ENCODE assay signal across 1 cellular context in the genomic region with DNA sequence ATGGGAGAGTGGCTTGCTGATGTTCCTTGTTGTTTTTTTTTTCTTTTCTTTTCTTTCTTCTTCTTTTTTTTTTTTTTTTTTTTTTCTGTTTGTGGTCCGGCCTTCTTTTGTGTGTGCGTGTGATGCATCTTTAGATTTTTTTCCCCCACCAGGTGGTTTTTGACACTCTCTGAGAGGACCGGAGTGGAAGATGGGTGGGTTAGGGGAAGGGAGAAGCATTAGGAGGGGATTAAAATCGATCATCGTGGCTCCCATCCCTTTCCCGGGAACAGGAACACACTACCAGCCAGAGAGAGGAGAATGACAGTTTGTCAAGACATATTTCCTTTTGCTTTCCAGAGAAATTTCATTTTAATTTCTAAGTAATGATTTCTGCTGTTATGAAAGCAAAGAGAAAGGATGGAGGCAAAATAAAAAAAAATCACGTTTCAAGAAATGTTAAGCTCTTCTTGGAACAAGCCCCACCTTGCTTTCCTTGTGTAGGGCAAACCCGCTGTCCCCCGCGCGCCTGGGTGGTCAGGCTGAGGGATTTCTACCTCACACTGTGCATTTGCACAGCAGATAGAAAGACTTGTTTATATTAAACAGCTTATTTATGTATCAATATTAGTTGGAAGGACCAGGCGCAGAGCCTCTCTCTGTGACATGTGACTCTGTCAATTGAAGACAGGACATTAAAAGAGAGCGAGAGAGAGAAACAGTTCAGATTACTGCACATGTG.
TF ChIP-seq lines count a peak whose summit lies in the region.

No MANE protein-coding gene starts in this region.

TF ChIP-seq in WTC11, 78 proteins besides CTCF, POLR2A, EP300 and RAD21 (continued from another document):
- TF ChIP-seq, protein P1, sequence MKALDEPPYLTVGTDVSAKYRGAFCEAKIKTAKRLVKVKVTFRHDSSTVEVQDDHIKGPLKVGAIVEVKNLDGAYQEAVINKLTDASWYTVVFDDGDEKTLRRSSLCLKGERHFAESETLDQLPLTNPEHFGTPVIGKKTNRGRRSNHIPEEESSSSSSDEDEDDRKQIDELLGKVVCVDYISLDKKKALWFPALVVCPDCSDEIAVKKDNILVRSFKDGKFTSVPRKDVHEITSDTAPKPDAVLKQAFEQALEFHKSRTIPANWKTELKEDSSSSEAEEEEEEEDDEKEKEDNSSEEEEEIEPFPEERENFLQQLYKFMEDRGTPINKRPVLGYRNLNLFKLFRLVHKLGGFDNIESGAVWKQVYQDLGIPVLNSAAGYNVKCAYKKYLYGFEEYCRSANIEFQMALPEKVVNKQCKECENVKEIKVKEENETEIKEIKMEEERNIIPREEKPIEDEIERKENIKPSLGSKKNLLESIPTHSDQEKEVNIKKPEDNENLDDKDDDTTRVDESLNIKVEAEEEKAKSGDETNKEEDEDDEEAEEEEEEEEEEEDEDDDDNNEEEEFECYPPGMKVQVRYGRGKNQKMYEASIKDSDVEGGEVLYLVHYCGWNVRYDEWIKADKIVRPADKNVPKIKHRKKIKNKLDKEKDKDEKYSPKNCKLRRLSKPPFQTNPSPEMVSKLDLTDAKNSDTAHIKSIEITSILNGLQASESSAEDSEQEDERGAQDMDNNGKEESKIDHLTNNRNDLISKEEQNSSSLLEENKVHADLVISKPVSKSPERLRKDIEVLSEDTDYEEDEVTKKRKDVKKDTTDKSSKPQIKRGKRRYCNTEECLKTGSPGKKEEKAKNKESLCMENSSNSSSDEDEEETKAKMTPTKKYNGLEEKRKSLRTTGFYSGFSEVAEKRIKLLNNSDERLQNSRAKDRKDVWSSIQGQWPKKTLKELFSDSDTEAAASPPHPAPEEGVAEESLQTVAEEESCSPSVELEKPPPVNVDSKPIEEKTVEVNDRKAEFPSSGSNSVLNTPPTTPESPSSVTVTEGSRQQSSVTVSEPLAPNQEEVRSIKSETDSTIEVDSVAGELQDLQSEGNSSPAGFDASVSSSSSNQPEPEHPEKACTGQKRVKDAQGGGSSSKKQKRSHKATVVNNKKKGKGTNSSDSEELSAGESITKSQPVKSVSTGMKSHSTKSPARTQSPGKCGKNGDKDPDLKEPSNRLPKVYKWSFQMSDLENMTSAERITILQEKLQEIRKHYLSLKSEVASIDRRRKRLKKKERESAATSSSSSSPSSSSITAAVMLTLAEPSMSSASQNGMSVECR (CRISPR knock-in tag; IDR thresholded peaks at IDR 0.05; ENCODE audit: borderline replicate concordance) = no peak
- TF ChIP-seq SMAD3 (CRISPR knock-in tag; IDR thresholded peaks at IDR 0.05; ENCODE audit: borderline replicate concordance) = no peak
- TF ChIP-seq, protein P2, sequence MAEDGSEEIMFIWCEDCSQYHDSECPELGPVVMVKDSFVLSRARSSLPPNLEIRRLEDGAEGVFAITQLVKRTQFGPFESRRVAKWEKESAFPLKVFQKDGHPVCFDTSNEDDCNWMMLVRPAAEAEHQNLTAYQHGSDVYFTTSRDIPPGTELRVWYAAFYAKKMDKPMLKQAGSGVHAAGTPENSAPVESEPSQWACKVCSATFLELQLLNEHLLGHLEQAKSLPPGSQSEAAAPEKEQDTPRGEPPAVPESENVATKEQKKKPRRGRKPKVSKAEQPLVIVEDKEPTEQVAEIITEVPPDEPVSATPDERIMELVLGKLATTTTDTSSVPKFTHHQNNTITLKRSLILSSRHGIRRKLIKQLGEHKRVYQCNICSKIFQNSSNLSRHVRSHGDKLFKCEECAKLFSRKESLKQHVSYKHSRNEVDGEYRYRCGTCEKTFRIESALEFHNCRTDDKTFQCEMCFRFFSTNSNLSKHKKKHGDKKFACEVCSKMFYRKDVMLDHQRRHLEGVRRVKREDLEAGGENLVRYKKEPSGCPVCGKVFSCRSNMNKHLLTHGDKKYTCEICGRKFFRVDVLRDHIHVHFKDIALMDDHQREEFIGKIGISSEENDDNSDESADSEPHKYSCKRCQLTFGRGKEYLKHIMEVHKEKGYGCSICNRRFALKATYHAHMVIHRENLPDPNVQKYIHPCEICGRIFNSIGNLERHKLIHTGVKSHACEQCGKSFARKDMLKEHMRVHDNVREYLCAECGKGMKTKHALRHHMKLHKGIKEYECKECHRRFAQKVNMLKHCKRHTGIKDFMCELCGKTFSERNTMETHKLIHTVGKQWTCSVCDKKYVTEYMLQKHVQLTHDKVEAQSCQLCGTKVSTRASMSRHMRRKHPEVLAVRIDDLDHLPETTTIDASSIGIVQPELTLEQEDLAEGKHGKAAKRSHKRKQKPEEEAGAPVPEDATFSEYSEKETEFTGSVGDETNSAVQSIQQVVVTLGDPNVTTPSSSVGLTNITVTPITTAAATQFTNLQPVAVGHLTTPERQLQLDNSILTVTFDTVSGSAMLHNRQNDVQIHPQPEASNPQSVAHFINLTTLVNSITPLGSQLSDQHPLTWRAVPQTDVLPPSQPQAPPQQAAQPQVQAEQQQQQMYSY (CRISPR knock-in tag; IDR thresholded peaks at IDR 0.05) = no peak
- no peak for TF ChIP-seq ATF1 (CRISPR knock-in tag; IDR thresholded peaks at IDR 0.05)
- TF ChIP-seq, protein P3, sequence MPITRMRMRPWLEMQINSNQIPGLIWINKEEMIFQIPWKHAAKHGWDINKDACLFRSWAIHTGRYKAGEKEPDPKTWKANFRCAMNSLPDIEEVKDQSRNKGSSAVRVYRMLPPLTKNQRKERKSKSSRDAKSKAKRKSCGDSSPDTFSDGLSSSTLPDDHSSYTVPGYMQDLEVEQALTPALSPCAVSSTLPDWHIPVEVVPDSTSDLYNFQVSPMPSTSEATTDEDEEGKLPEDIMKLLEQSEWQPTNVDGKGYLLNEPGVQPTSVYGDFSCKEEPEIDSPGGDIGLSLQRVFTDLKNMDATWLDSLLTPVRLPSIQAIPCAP (CRISPR knock-in tag; IDR thresholded peaks at IDR 0.05) = no peak
- TF ChIP-seq, protein P4, sequence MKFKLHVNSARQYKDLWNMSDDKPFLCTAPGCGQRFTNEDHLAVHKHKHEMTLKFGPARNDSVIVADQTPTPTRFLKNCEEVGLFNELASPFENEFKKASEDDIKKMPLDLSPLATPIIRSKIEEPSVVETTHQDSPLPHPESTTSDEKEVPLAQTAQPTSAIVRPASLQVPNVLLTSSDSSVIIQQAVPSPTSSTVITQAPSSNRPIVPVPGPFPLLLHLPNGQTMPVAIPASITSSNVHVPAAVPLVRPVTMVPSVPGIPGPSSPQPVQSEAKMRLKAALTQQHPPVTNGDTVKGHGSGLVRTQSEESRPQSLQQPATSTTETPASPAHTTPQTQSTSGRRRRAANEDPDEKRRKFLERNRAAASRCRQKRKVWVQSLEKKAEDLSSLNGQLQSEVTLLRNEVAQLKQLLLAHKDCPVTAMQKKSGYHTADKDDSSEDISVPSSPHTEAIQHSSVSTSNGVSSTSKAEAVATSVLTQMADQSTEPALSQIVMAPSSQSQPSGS (CRISPR knock-in tag; IDR thresholded peaks at IDR 0.05; ENCODE audit: borderline replicate concordance, low read depth) = no peak
- TF ChIP-seq ZNF317 (CRISPR knock-in tag; IDR thresholded peaks at IDR 0.05; ENCODE audit: borderline replicate concordance, low read depth) = no peak
